ENCODE assay signal across 30 cellular contexts in genomic region chr7:27051451-27051850, GRCh38. TPM values are rescaled to one million over a fixed set of nuclear protein-coding genes. Genes with fewer than 3 reads are reported as not detected.
"Had no signal": no experiment of that assay in that cellular context is flagged by ENCODE, and none has a peak within 500 bp of the region (broad histone marks: within the 10 kb centered on the region; RNA-seq: fewer than 3 reads in every experiment).

No MANE protein-coding gene starts in this region.

- H3K27me3 ChIP-seq: esophagus squamous epithelium, gastrocnemius medialis, neutrophil, right lobe of liver, thyroid gland, vagina had no signal

- DNase-seq: cortex of kidney; effector memory CD8-positive, alpha-beta T cell; erythroblast; esophagus squamous epithelium; gastrocnemius medialis; head of caudate nucleus; mesenchymal stem cell; mucosa of descending colon; naive B cell; right lobe of liver; stimulated activated CD4-positive, alpha-beta T cell treated with anti-CD3 and anti-CD28 coated beads, Interleukin-12 subunit alpha, Interleukin-12 subunit beta, amount 100 ng/mL, for 4 hours; stimulated activated CD4-positive, alpha-beta T cell treated with anti-CD3 and anti-CD28 coated beads, Interleukin-1b, Interleukin-23, amount 100 ng/mL, for 48 hours; stimulated activated CD4-positive, alpha-beta T cell treated with anti-CD3 and anti-CD28 coated beads, Interleukin-4, amount 100 ng/mL, for 1 hour; stimulated activated CD8-positive, alpha-beta memory T cell treated with anti-CD3 and anti-CD28 coated beads, Interleukin-4, amount 100 ng/mL, for 48 hours; stimulated activated naive CD4-positive, alpha-beta T cell; stimulated activated naive CD8-positive, alpha-beta T cell treated with anti-CD3 and anti-CD28 coated beads, Interleukin-15, amount 100 ng/mL, for 72 hours; thyroid gland; trophoblast cell had no signal

- H3K9me3 ChIP-seq: esophagus squamous epithelium, gastrocnemius medialis, mucosa of descending colon, neutrophil, right lobe of liver, thyroid gland, vagina had no signal

- H3K9me3 Mint-ChIP-seq: effector memory CD8-positive, alpha-beta T cell; mesothelial cell of epicardium; naive B cell; natural killer cell treated with Interleukin-12 subunit alpha and Interleukin-12 subunit beta and Interleukin-15 and Interleukin-18, amount 100 ng/mL, for 72 hours; neural crest cell; stimulated activated naive CD8-positive, alpha-beta T cell treated with anti-CD3 and anti-CD28 coated beads, Interleukin-15, amount 100 ng/mL, for 72 hours had no signal

- H3K27me3 Mint-ChIP-seq: effector memory CD8-positive, alpha-beta T cell; naive B cell; natural killer cell treated with Interleukin-12 subunit alpha and Interleukin-12 subunit beta and Interleukin-15 and Interleukin-18, amount 100 ng/mL, for 72 hours; progenitor cell of endocrine pancreas; stimulated activated naive CD8-positive, alpha-beta T cell treated with anti-CD3 and anti-CD28 coated beads, Interleukin-15, amount 100 ng/mL, for 72 hours had no signal

- H3K4me1 Mint-ChIP-seq: naive B cell; neural crest cell; stimulated activated naive CD8-positive, alpha-beta T cell treated with anti-CD3 and anti-CD28 coated beads, Interleukin-15, amount 100 ng/mL, for 72 hours had no signal

- H3K79me2 ChIP-seq: parathyroid adenoma had no signal

- H3K4me3 Mint-ChIP-seq: effector memory CD8-positive, alpha-beta T cell; mesothelial cell of epicardium; naive B cell; natural killer cell treated with Interleukin-12 subunit alpha and Interleukin-12 subunit beta and Interleukin-15 and Interleukin-18, amount 100 ng/mL, for 72 hours; neural crest cell; stimulated activated naive CD8-positive, alpha-beta T cell treated with anti-CD3 and anti-CD28 coated beads, Interleukin-15, amount 100 ng/mL, for 72 hours had no signal

- FAIRE-seq: endometrium, keratinocyte had no signal

- H3K27ac ChIP-seq: esophagus squamous epithelium, gastrocnemius medialis, neutrophil, parathyroid adenoma, right lobe of liver, thyroid gland, vagina had no signal

- H3K4me2 ChIP-seq: smooth muscle cell had no signal

- ATAC-seq: effector memory CD8-positive, alpha-beta T cell; gastrocnemius medialis; left lobe of liver; mucosa of descending colon; natural killer cell treated with Interleukin-12 subunit alpha and Interleukin-12 subunit beta and Interleukin-15 and Interleukin-18, amount 100 ng/mL, for 72 hours; right lobe of liver; stimulated activated naive CD8-positive, alpha-beta T cell treated with anti-CD3 and anti-CD28 coated beads, Interleukin-15, amount 100 ng/mL, for 72 hours had no signal

- H3K36me3 Mint-ChIP-seq: mesothelial cell of epicardium; naive B cell; natural killer cell treated with Interleukin-12 subunit alpha and Interleukin-12 subunit beta and Interleukin-15 and Interleukin-18, amount 100 ng/mL, for 72 hours had no signal

- H3K9ac ChIP-seq: parathyroid adenoma had no signal

- H3K27ac Mint-ChIP-seq: effector memory CD8-positive, alpha-beta T cell; mesothelial cell of epicardium; naive B cell; natural killer cell treated with Interleukin-12 subunit alpha and Interleukin-12 subunit beta and Interleukin-15 and Interleukin-18, amount 100 ng/mL, for 72 hours; progenitor cell of endocrine pancreas; stimulated activated naive CD8-positive, alpha-beta T cell treated with anti-CD3 and anti-CD28 coated beads, Interleukin-15, amount 100 ng/mL, for 72 hours had no signal

- H3K4me1 ChIP-seq: gastrocnemius medialis, parathyroid adenoma, right lobe of liver, vagina had no signal

- H2AFZ ChIP-seq: parathyroid adenoma had no signal

- H3K4me3 ChIP-seq: esophagus squamous epithelium, gastrocnemius medialis, mucosa of descending colon, right lobe of liver, smooth muscle cell, thyroid gland, vagina had no signal

- H3K36me3 ChIP-seq: esophagus squamous epithelium, gastrocnemius medialis, neutrophil, right lobe of liver, thyroid gland, vagina had no signal

RNA-seq across cellular contexts. Expression of gene HOXA1, which starts 44.3 kb away (rescaled TPM):
- total RNA-seq: temporal lobe had no signal
- polyA plus RNA-seq: smooth muscle cell had no signal

RNA-seq across cellular contexts. Expression of gene HOXA2, which starts 51.0 kb away (rescaled TPM):
- total RNA-seq: natural killer cell treated with Interleukin-12 subunit alpha and Interleukin-12 subunit beta and Interleukin-15 and Interleukin-18, amount 100 ng/mL, for 72 hours; smooth muscle cell; temporal lobe had no signal
- polyA plus RNA-seq: smooth muscle cell had no signal
